Comparison of ENCODE assay signal across 14 cellular contexts in genomic region chr12:75366629-75367028, GRCh38. TPM values are rescaled to one million over a fixed set of nuclear protein-coding genes. Genes with fewer than 3 reads are reported as not detected.
DNase-seq lines count a peak whose midpoint lies in the region; ATAC-seq and TF ChIP-seq lines count a peak whose summit lies in the region.
"Had no signal": no experiment of that assay in that cellular context is flagged by ENCODE, and none has a peak within 500 bp of the region (broad histone marks: within the 10 kb centered on the region; RNA-seq: fewer than 3 reads in every experiment).

No MANE protein-coding gene starts in this region.

- H3K4me3 ChIP-seq in testis: no peak overlapping the region

- WGBS in testis, 2 donors: 93 to 100% methylated on average over 1 of the region's 1 CpG

- no peaks in the 10 kb centered on the region for H3K36me3 ChIP-seq in testis (ENCODE audit: low read depth, missing control alignments)

- DNase-seq in fibroblast of peridontal ligament (ENCODE audit: extremely low read depth) (peak; percentile 25), testis (no peak), NCI-H446 treated with DMSO at 0.1 percent for 48 hours (lab: John Stamatoyannopoulos, UW) (no peak)
- DNase-seq in stimulated activated CD4-positive, alpha-beta T cell treated with anti-CD3 and anti-CD28 coated beads, Interleukin-4, amount 100 ng/mL, for 24 hours: no peak
- DNase-seq: activated naive CD4-positive, alpha-beta T cell treated with anti-CD3 and anti-CD28 coated beads, Interleukin-2, amount 50 U/mL, for 16 hours; effector CD8-positive, alpha-beta T cell; NCI-H187 had no signal

- H3K27me3 ChIP-seq in testis: no peaks in the 10 kb centered on the region

- no peak overlapping the region for H3K27ac ChIP-seq in testis
- H3K27ac ChIP-seq: parathyroid adenoma had no signal

- ATAC-seq in GM18511 (IDR thresholded peaks at IDR 0.05; ENCODE audit: unreplicated experiment) (peak; percentile 89), GM21447 (IDR thresholded peaks at IDR 0.05; ENCODE audit: unreplicated experiment) (peak; percentile 66), HG03432 (IDR thresholded peaks at IDR 0.05; ENCODE audit: unreplicated experiment) (peak; percentile 86), GM19455 (IDR thresholded peaks at IDR 0.05; ENCODE audit: unreplicated experiment) (no peak)
- ATAC-seq: Panc1 had no signal

- no peaks in the 10 kb centered on the region for H3K4me1 ChIP-seq in testis
- H3K4me1 ChIP-seq: parathyroid adenoma had no signal

- no peak for TF ChIP-seq POLR2A in testis (IDR thresholded peaks at IDR 0.05)

- H3K9me3 ChIP-seq in testis: no peaks in the 10 kb centered on the region

- intact Hi-C loops in testis (cut with DNase I; ENCODE audit: low total_unique reads): no loop called here

- TF ChIP-seq CTCF in testis (IDR thresholded peaks at IDR 0.05): no peak

RNA-seq across cellular contexts. Expression of gene GLIPR1L2, which starts 24.3 kb away (rescaled TPM):
- total RNA-seq in testis: 10 to 100 TPM in 1 of 2 donors, 1 to 10 TPM in 1; 6.3 to 17.9 TPM
- polyA plus RNA-seq in testis (ENCODE audit: insufficient read depth, low read depth, low replicate concordance): 35.9 TPM

RNA-seq across cellular contexts. Expression of gene GLIPR1L1, which starts 32.2 kb away (rescaled TPM):
- 1 to 10 TPM; 1.9 to 9.1 TPM for total RNA-seq in testis
- 95.5 TPM for polyA plus RNA-seq in testis (ENCODE audit: insufficient read depth, low read depth, low replicate concordance)
- total RNA-seq: ureter had no signal

RNA-seq across cellular contexts. Expression of gene CAPS2, which starts 36.5 kb away (rescaled TPM):
- total RNA-seq in testis: 10 to 100 TPM; 22.1 to 25.6 TPM
- polyA plus RNA-seq in testis (ENCODE audit: insufficient read depth, low read depth, low replicate concordance): 8.1 TPM
